In the genomic region with DNA sequence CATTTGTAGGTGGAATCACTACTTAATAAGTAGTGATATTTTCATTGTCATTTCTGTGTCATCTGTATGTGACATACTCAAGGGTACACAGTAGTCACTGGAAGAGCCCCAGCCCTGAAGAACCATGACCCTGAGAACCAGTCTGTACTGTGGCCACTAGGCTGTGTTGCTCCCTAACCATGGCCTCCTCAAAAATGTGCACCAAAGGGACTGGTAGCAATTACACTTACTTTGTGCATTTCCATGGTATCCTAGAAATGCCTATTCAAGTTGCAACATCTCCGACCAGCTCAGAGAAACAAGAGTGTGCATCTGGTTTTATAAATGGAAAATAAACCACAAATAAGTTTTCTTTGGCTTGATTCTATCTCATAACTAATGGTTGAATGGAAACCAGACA, we compare ENCODE assay signal across 12 cellular contexts.
A peak's percentile ranks its signal among the peaks of the same experiment; 100 is the strongest.
DNase-seq lines count a peak whose midpoint lies in the region; ATAC-seq, FAIRE-seq and TF ChIP-seq lines count a peak whose summit lies in the region.
"Had no signal": no experiment of that assay in that cellular context is flagged by ENCODE, and none has a peak within 500 bp of the region (broad histone marks: within the 10 kb centered on the region; RNA-seq: fewer than 3 reads in every experiment).

No MANE protein-coding gene starts in this region.

- H3K4me1 Mint-ChIP-seq in CD14-positive monocyte = peaks cover 67% of the 10 kb centered on the region

- no peak overlapping the region for H3K4me2 ChIP-seq in fibroblast of lung (ENCODE audit: extremely low read depth, insufficient read depth, low read length)

- TF ChIP-seq CTCF in CD14-positive monocyte (IDR thresholded peaks at IDR 0.05) (peak; percentile 35), fibroblast of lung (conservative IDR thresholded peaks at IDR 0.05 in 1 of 2, IDR thresholded peaks at IDR 0.05 in 1 of 2; ENCODE audit: low read depth in 1 of 2, low read length in 2 of 2) (peak; percentile 37 to 45), BE2C (IDR thresholded peaks at IDR 0.05; ENCODE audit: low read depth, low read length) (no peak)

- H3K36me3 ChIP-seq in fibroblast of lung (ENCODE audit: control insufficient read depth, insufficient read depth, low read length) (no peaks in the 10 kb centered on the region), BE2C (no peaks in the 10 kb centered on the region)
- H3K36me3 ChIP-seq: left lung had no signal

- H3K27me3 Mint-ChIP-seq in CD14-positive monocyte (ENCODE audit: low read depth in 3 of 3) = no peaks in the 10 kb centered on the region

- H3K4me1 ChIP-seq in fibroblast of lung (ENCODE audit: control insufficient read depth, extremely low read depth, insufficient read depth, low read length) (peaks cover 21% of the 10 kb centered on the region), BE2C (no peaks in the 10 kb centered on the region)

- no peaks in the 10 kb centered on the region for H3K79me2 ChIP-seq in fibroblast of lung (ENCODE audit: control insufficient read depth, insufficient read depth, low read length)

- H3K4me3 ChIP-seq in fibroblast of lung (replicated peaks in 1 of 4; ENCODE audit: control extremely low read depth in 1 of 4, insufficient read depth in 1 of 4, low read depth in 3 of 4, low read length in 4 of 4) (no peak overlapping the region), BE2C (ENCODE audit: low read depth, low read length) (no peak overlapping the region)
- H3K4me3 ChIP-seq: left lung, SK-N-MC had no signal

- H4K20me1 ChIP-seq in fibroblast of lung (ENCODE audit: control insufficient read depth, extremely low read depth, insufficient read depth, low read length) = no peaks in the 10 kb centered on the region

- peak; percentile 77 for FAIRE-seq in GM19239 (lab: Jason Lieb, UNC)

- no peak overlapping the region for H3K4me3 Mint-ChIP-seq in CD14-positive monocyte

- H3K27ac Mint-ChIP-seq in CD14-positive monocyte = peak overlapping the region; percentile 46 to 96 (median 92)

- no peak overlapping the region for H2AFZ ChIP-seq in fibroblast of lung (ENCODE audit: low read length)

- no peak overlapping the region for H3K9ac ChIP-seq in fibroblast of lung (ENCODE audit: insufficient read depth, low read length)

- ATAC-seq in HG02642 (IDR thresholded peaks at IDR 0.05; ENCODE audit: poor library complexity, unreplicated experiment) = no peak
- ATAC-seq: left lung had no signal

- intact Hi-C loops in CD14-positive monocyte (cut with micrococcal nuclease) = loop anchor here (5.0 kb wide), 2 partner anchors 35 to 40 kb away; no protein-coding TSS in a partner anchor

- no peaks in the 10 kb centered on the region for H3K9me3 ChIP-seq in fibroblast of lung (ENCODE audit: control insufficient read depth, insufficient read depth, low read depth, low read length)
- H3K9me3 ChIP-seq in BE2C = no peaks in the 10 kb centered on the region
- H3K9me3 ChIP-seq: left lung had no signal

- H3K27ac ChIP-seq in fibroblast of lung (ENCODE audit: insufficient read depth, low read length) = no peak overlapping the region
- H3K27ac ChIP-seq: SK-N-MC had no signal

- H3K9me3 Mint-ChIP-seq in CD14-positive monocyte = no peaks in the 10 kb centered on the region

- H3K27me3 ChIP-seq in fibroblast of lung (ENCODE audit: control insufficient read depth, insufficient read depth, low read length) = no peaks in the 10 kb centered on the region
- no peaks in the 10 kb centered on the region for H3K27me3 ChIP-seq in BE2C
- H3K27me3 ChIP-seq: left lung had no signal

- DNase-seq in CD14-positive monocyte (ENCODE audit: low spot score) = no peak
- DNase-seq in GM19239 (ENCODE audit: insufficient read length, low spot score) = no peak
- peak; percentile 74 for DNase-seq in RPMI7951 (ENCODE audit: low read depth)
- peak; percentile 50 to 74 for DNase-seq in fibroblast of lung (ENCODE audit: low read depth in 2 of 2)
- no peak for DNase-seq in central memory CD4-positive, alpha-beta T cell
- no peak for DNase-seq in BE2C
- DNase-seq in HuH-7.5 (ENCODE audit: low spot score) = no peak
- DNase-seq: DMS53, left lung, NCI-H187 treated with DMSO at 0.1 percent for 48 hours had no signal

- peaks cover 30 to 37% of the 10 kb centered on the region in 2 donors for H3K36me3 Mint-ChIP-seq in CD14-positive monocyte

Comparison
In these comparisons a context has a peak if more than half of its experiments do, and no peak if none do; other contexts are left out.
1. DNase-seq: peak in RPMI7951 (single experiment) and fibroblast of lung (2 of 2); none in CD14-positive monocyte (single experiment), GM19239 (single experiment), central memory CD4-positive, alpha-beta T cell (single experiment), BE2C (single experiment) and HuH-7.5 (single experiment).